Comparison of ENCODE assay signal across 26 cellular contexts in genomic region chr2:96356889-96357288, GRCh38.
"Had no signal": no experiment of that assay in that cellular context is flagged by ENCODE, and none has a peak within 500 bp of the region (broad histone marks: within the 10 kb centered on the region; RNA-seq: fewer than 3 reads in every experiment).

No MANE protein-coding gene starts in this region.

- ATAC-seq: activated naive CD8-positive, alpha-beta T cell treated with anti-CD3 and anti-CD28 coated beads, Interleukin-2, amount 50 U/mL, for 24 hours; effector memory CD8-positive, alpha-beta T cell; esophagus mucosa; gastroesophageal sphincter; left colon; natural killer cell; psoas muscle; stimulated activated naive CD8-positive, alpha-beta T cell treated with anti-CD3 and anti-CD28 coated beads, Interleukin-15, amount 100 ng/mL, for 72 hours had no signal

- H3K27me3 Mint-ChIP-seq: activated CD4-positive, alpha-beta memory T cell treated with anti-CD3 and anti-CD28 coated beads for 36 hours; activated naive CD8-positive, alpha-beta T cell treated with anti-CD3 and anti-CD28 coated beads, Interleukin-2, amount 50 U/mL, for 24 hours; effector memory CD8-positive, alpha-beta T cell; stimulated activated naive CD8-positive, alpha-beta T cell treated with anti-CD3 and anti-CD28 coated beads, Interleukin-15, amount 100 ng/mL, for 72 hours had no signal

- H3K36me3 ChIP-seq: brain microvascular endothelial cell, gastroesophageal sphincter, ovary, tibial artery had no signal

- H3K27ac Mint-ChIP-seq: activated CD4-positive, alpha-beta memory T cell treated with anti-CD3 and anti-CD28 coated beads for 36 hours; activated naive CD8-positive, alpha-beta T cell treated with anti-CD3 and anti-CD28 coated beads, Interleukin-2, amount 50 U/mL, for 24 hours; effector memory CD8-positive, alpha-beta T cell; stimulated activated effector memory CD8-positive, alpha-beta T cell treated with anti-CD3 and anti-CD28 coated beads, Interleukin-12 subunit alpha, Interleukin-12 subunit beta, amount 100 ng/mL, for 72 hours; stimulated activated naive CD8-positive, alpha-beta T cell treated with anti-CD3 and anti-CD28 coated beads, Interleukin-15, amount 100 ng/mL, for 72 hours; T-helper 1 cell treated with Interleukin-12 subunit alpha and Interleukin-12 subunit beta and Interleukin-4 antibody, amounts not matched to agents 30 μg/mL and 1 μg/mL, for 36 hours had no signal

- H3K9me3 Mint-ChIP-seq: activated CD4-positive, alpha-beta memory T cell treated with anti-CD3 and anti-CD28 coated beads for 36 hours; activated naive CD8-positive, alpha-beta T cell treated with anti-CD3 and anti-CD28 coated beads, Interleukin-2, amount 50 U/mL, for 24 hours; effector memory CD8-positive, alpha-beta T cell; natural killer cell; stimulated activated effector memory CD8-positive, alpha-beta T cell treated with anti-CD3 and anti-CD28 coated beads, Interleukin-12 subunit alpha, Interleukin-12 subunit beta, amount 100 ng/mL, for 72 hours; stimulated activated naive CD8-positive, alpha-beta T cell treated with anti-CD3 and anti-CD28 coated beads, Interleukin-15, amount 100 ng/mL, for 72 hours; T-helper 1 cell treated with Interleukin-12 subunit alpha and Interleukin-12 subunit beta and Interleukin-4 antibody, amounts not matched to agents 30 μg/mL and 1 μg/mL, for 36 hours had no signal

- H3K4me3 Mint-ChIP-seq: activated CD4-positive, alpha-beta memory T cell treated with anti-CD3 and anti-CD28 coated beads for 36 hours; activated naive CD8-positive, alpha-beta T cell treated with anti-CD3 and anti-CD28 coated beads, Interleukin-2, amount 50 U/mL, for 24 hours; effector memory CD8-positive, alpha-beta T cell; natural killer cell; stimulated activated effector memory CD8-positive, alpha-beta T cell treated with anti-CD3 and anti-CD28 coated beads, Interleukin-12 subunit alpha, Interleukin-12 subunit beta, amount 100 ng/mL, for 72 hours; stimulated activated naive CD8-positive, alpha-beta T cell treated with anti-CD3 and anti-CD28 coated beads, Interleukin-15, amount 100 ng/mL, for 72 hours; T-helper 1 cell treated with Interleukin-12 subunit alpha and Interleukin-12 subunit beta and Interleukin-4 antibody, amounts not matched to agents 30 μg/mL and 1 μg/mL, for 36 hours had no signal

- H3K27ac ChIP-seq: brain microvascular endothelial cell, dorsolateral prefrontal cortex, gastroesophageal sphincter, ovary, psoas muscle, tibial artery had no signal

- H3K27me3 ChIP-seq: brain microvascular endothelial cell, dorsolateral prefrontal cortex, gastroesophageal sphincter, ovary, tibial artery had no signal

- H3K4me1 Mint-ChIP-seq: activated naive CD8-positive, alpha-beta T cell treated with anti-CD3 and anti-CD28 coated beads, Interleukin-2, amount 50 U/mL, for 24 hours; natural killer cell; stimulated activated naive CD8-positive, alpha-beta T cell treated with anti-CD3 and anti-CD28 coated beads, Interleukin-15, amount 100 ng/mL, for 72 hours had no signal

- H3K4me3 ChIP-seq: dorsolateral prefrontal cortex, gastroesophageal sphincter, ovary, psoas muscle, tibial artery had no signal

- H3K36me3 Mint-ChIP-seq: natural killer cell had no signal

- H3K9me3 ChIP-seq: gastroesophageal sphincter, ovary, psoas muscle, tibial artery had no signal

- DNase-seq: activated CD4-positive, alpha-beta memory T cell treated with anti-CD3 and anti-CD28 coated beads for 36 hours; activated CD4-positive, alpha-beta T cell treated with anti-CD3 and anti-CD28 coated beads for 48 hours; activated gamma-delta T cell; activated naive CD4-positive, alpha-beta T cell treated with anti-CD3 and anti-CD28 coated beads, Interleukin-2, amount 50 U/mL, for 16 hours; activated naive CD8-positive, alpha-beta T cell treated with anti-CD3 and anti-CD28 coated beads, Interleukin-2, amount 50 U/mL, for 24 hours; activated T-cell treated with anti-CD3 and anti-CD28 coated beads, Interleukin-2, amount 50 U/mL, for 48 hours; anterior cingulate cortex; brain microvascular endothelial cell; central memory CD4-positive, alpha-beta T cell; dorsolateral prefrontal cortex; effector memory CD8-positive, alpha-beta T cell; head of caudate nucleus; islet precursor cell; left colon; midbrain; natural killer cell; ovary; psoas muscle; small intestine; stimulated activated CD4-positive, alpha-beta T cell treated with anti-CD3 and anti-CD28 coated beads, Interleukin-2, amount 100 ng/mL, for 24 hours; stimulated activated naive CD8-positive, alpha-beta T cell treated with anti-CD3 and anti-CD28 coated beads, Interleukin-15, amount 100 ng/mL, for 72 hours; tibial artery had no signal
